9 cellular contexts compared by ENCODE assay signal in genomic region chr1:234212764-234213406, GRCh38.
DNase-seq lines count a peak whose midpoint lies in the region; ATAC-seq and TF ChIP-seq lines count a peak whose summit lies in the region.
"Had no signal": no experiment of that assay in that cellular context is flagged by ENCODE, and none has a peak within 500 bp of the region (broad histone marks: within the 10 kb centered on the region; RNA-seq: fewer than 3 reads in every experiment).

No MANE protein-coding gene starts in this region.

- no peak overlapping the region for H2BK12ac ChIP-seq in trophoblast cell (ENCODE audit: low read length)

- H4K12ac ChIP-seq in trophoblast cell (ENCODE audit: low read depth, low read length): no peak overlapping the region

- no peaks in the 10 kb centered on the region for H3K36me3 ChIP-seq in fibroblast of lung (ENCODE audit: control insufficient read depth, insufficient read depth, low read length)
- H3K36me3 ChIP-seq in trophoblast cell (ENCODE audit: control insufficient read depth in 1 of 2, insufficient read depth in 2 of 2, low read length in 2 of 2): no peaks in the 10 kb centered on the region

- CTCF ChIA-PET in activated CD4-positive, alpha-beta T cell treated with anti-CD3 and anti-CD28 coated beads for 36 hours (lab: Charles Lee): interaction anchor here (0.6 to 6.9 kb wide), 33 partner anchors 9 to 806 kb away, joined by 3 to 97 read pairs (median 4); no protein-coding TSS in a partner anchor
- CTCF ChIA-PET in T-cell (lab: Charles Lee): interaction anchor here (0.6 to 2.6 kb wide), 9 partner anchors 9 to 1005 kb away, joined by 3 to 10 read pairs (median 4); no protein-coding TSS in a partner anchor

- intact Hi-C loops in activated CD4-positive, alpha-beta T cell treated with anti-CD3 and anti-CD28 coated beads for 36 hours (cut with DNase I, micrococcal nuclease): loop anchor here (1.0 to 2.0 kb wide), 4 partner anchors 58 to 196 kb away; no protein-coding TSS in a partner anchor

- H3K4me1 ChIP-seq in fibroblast of lung (ENCODE audit: control insufficient read depth, extremely low read depth, insufficient read depth, low read length) (no peaks in the 10 kb centered on the region), trophoblast cell (ENCODE audit: control insufficient read depth in 1 of 2, insufficient read depth in 2 of 2, low read length in 2 of 2) (peaks cover 10 to 11% of the 10 kb centered on the region in 2 experiments)

- no peak overlapping the region for H3K18ac ChIP-seq in trophoblast cell (ENCODE audit: low read length)

- no peak overlapping the region for H3K27ac Mint-ChIP-seq in activated CD4-positive, alpha-beta T cell treated with anti-CD3 and anti-CD28 coated beads for 36 hours
- H3K27ac Mint-ChIP-seq in T-cell: peak overlapping the region in 1 of 2 donors; percentile 83

- no peak overlapping the region for H4K91ac ChIP-seq in trophoblast cell (ENCODE audit: low read depth, low read length)

- H3K4ac ChIP-seq in trophoblast cell (ENCODE audit: low read depth, low read length): no peak overlapping the region

- ATAC-seq in activated CD4-positive, alpha-beta T cell treated with anti-CD3 and anti-CD28 coated beads for 36 hours: peak; percentile 65
- ATAC-seq in T-cell (replicated peaks in 1 of 4): peak in 3 of 4 experiments; percentile 41 to 53 (median 42)
- ATAC-seq in GM21717 (IDR thresholded peaks at IDR 0.05; ENCODE audit: unreplicated experiment): no peak

- WGBS in trophoblast cell (ENCODE audit: extremely low coverage, insufficient coverage, insufficient read length): no CpG with 5 or more reads among the region's 2 CpGs

- no peak overlapping the region for H3K23ac ChIP-seq in trophoblast cell (ENCODE audit: low read length)

- H3K4me2 ChIP-seq in fibroblast of lung (ENCODE audit: extremely low read depth, insufficient read depth, low read length) (no peak overlapping the region), trophoblast cell (ENCODE audit: low read length) (no peak overlapping the region)

- H3K9me3 ChIP-seq in fibroblast of lung (ENCODE audit: control insufficient read depth, insufficient read depth, low read depth, low read length) (no peaks in the 10 kb centered on the region), trophoblast cell (ENCODE audit: insufficient read depth, low read depth, low read length) (peaks cover 5% of the 10 kb centered on the region)

- H3K14ac ChIP-seq in trophoblast cell (ENCODE audit: low read length): no peak overlapping the region

- peak; percentile 47 for DNase-seq in activated CD4-positive, alpha-beta T cell treated with anti-CD3 and anti-CD28 coated beads for 36 hours
- DNase-seq in activated CD4-positive, alpha-beta T cell treated with anti-CD3 and anti-CD28 coated beads for 1 hour: no peak
- DNase-seq in H4 (ENCODE audit: low spot score) (peak; percentile 47), NCI-H1048 (lab: John Stamatoyannopoulos, UW) (peak; percentile 44), T-cell (peak in 7 of 34 experiments; percentile 12 to 45 (median 22)), fibroblast of lung (ENCODE audit: low read depth in 2 of 2) (peak; percentile 3 to 55), trophoblast cell (peak; percentile 29 to 49)

- POLR2A ChIA-PET in activated CD4-positive, alpha-beta T cell treated with anti-CD3 and anti-CD28 coated beads for 36 hours (lab: Charles Lee): interaction anchor here (1.2 kb wide), 1 partner anchor 160 kb away, joined by 4 read pairs; the partner anchor contains the start of gene COA6
- POLR2A ChIA-PET in T-cell (lab: Charles Lee): no interaction called here

- no peaks in the 10 kb centered on the region for H3K36me3 Mint-ChIP-seq in activated CD4-positive, alpha-beta T cell treated with anti-CD3 and anti-CD28 coated beads for 36 hours (ENCODE audit: low read depth)
- no peaks in the 10 kb centered on the region for H3K36me3 Mint-ChIP-seq in T-cell

- no peak overlapping the region for H2BK5ac ChIP-seq in trophoblast cell (ENCODE audit: low read depth, low read length, poor library complexity)

- no peak overlapping the region for H3K9ac ChIP-seq in fibroblast of lung (ENCODE audit: insufficient read depth, low read length)
- H3K9ac ChIP-seq in trophoblast cell (ENCODE audit: low read length): no peak overlapping the region

- H3K4me1 Mint-ChIP-seq in activated CD4-positive, alpha-beta T cell treated with anti-CD3 and anti-CD28 coated beads for 36 hours: peaks cover 21% of the 10 kb centered on the region
- peaks cover 5 to 31% (median 10%) of the 10 kb centered on the region in 3 donors for H3K4me1 Mint-ChIP-seq in T-cell

- TF ChIP-seq CTCF in fibroblast of lung (conservative IDR thresholded peaks at IDR 0.05 in 1 of 2, IDR thresholded peaks at IDR 0.05 in 1 of 2; ENCODE audit: low read depth in 1 of 2, low read length in 2 of 2): peak in 1 of 2 donors; percentile 31

- no peak overlapping the region for H2AK5ac ChIP-seq in trophoblast cell (ENCODE audit: low read length)

- no peaks in the 10 kb centered on the region for H3K79me1 ChIP-seq in trophoblast cell (ENCODE audit: low read length)

- H3K9me3 Mint-ChIP-seq in activated CD4-positive, alpha-beta T cell treated with anti-CD3 and anti-CD28 coated beads for 36 hours (ENCODE audit: low read depth): no peaks in the 10 kb centered on the region
- H3K9me3 Mint-ChIP-seq in T-cell: no peaks in the 10 kb centered on the region
- H3K9me3 Mint-ChIP-seq: dendritic cell treated with granulocyte-macrophage colony-stimulating factor and Interleukin-4, amounts not matched to agents 40 ng/mL and 50 ng/mL, for 4 days had no signal

- H3K27ac ChIP-seq in fibroblast of lung (ENCODE audit: insufficient read depth, low read length) (no peak overlapping the region), trophoblast cell (ENCODE audit: low read depth, low read length) (no peak overlapping the region)

- no peak overlapping the region for H3K4me3 Mint-ChIP-seq in activated CD4-positive, alpha-beta T cell treated with anti-CD3 and anti-CD28 coated beads for 36 hours
- peak overlapping the region in 2 of 3 donors; percentile 66 to 73 for H3K4me3 Mint-ChIP-seq in T-cell

- H3K27me3 Mint-ChIP-seq in activated CD4-positive, alpha-beta T cell treated with anti-CD3 and anti-CD28 coated beads for 36 hours: peaks cover 31% of the 10 kb centered on the region
- H3K27me3 Mint-ChIP-seq in T-cell: peaks cover 6 to 30% of the 10 kb centered on the region in 2 donors

- H2AFZ ChIP-seq in fibroblast of lung (ENCODE audit: low read length) (no peak overlapping the region), trophoblast cell (ENCODE audit: insufficient read depth, low read length, poor library complexity) (no peak overlapping the region)

- H3K79me2 ChIP-seq in fibroblast of lung (ENCODE audit: control insufficient read depth, insufficient read depth, low read length): no peaks in the 10 kb centered on the region
- no peaks in the 10 kb centered on the region for H3K79me2 ChIP-seq in trophoblast cell (ENCODE audit: control insufficient read depth, insufficient read depth, low read length, poor library complexity)

- H3K4me3 ChIP-seq in fibroblast of lung (replicated peaks in 1 of 4; ENCODE audit: control extremely low read depth in 1 of 4, insufficient read depth in 1 of 4, low read depth in 3 of 4, low read length in 4 of 4) (no peak overlapping the region), trophoblast cell (ENCODE audit: low read depth, low read length) (no peak overlapping the region)

- H3K27me3 ChIP-seq in fibroblast of lung (ENCODE audit: control insufficient read depth, insufficient read depth, low read length): peaks cover 9% of the 10 kb centered on the region
- peaks cover 23% of the 10 kb centered on the region for H3K27me3 ChIP-seq in trophoblast cell (ENCODE audit: insufficient read depth, low read length)

- no peaks in the 10 kb centered on the region for H4K20me1 ChIP-seq in fibroblast of lung (ENCODE audit: control insufficient read depth, extremely low read depth, insufficient read depth, low read length)

- no peak overlapping the region for H4K8ac ChIP-seq in trophoblast cell (ENCODE audit: low read depth, low read length)

- H2BK120ac ChIP-seq in trophoblast cell (ENCODE audit: insufficient read depth, low read length, poor library complexity): no peak overlapping the region
